12 cellular contexts compared by ENCODE assay signal in the genomic region with DNA sequence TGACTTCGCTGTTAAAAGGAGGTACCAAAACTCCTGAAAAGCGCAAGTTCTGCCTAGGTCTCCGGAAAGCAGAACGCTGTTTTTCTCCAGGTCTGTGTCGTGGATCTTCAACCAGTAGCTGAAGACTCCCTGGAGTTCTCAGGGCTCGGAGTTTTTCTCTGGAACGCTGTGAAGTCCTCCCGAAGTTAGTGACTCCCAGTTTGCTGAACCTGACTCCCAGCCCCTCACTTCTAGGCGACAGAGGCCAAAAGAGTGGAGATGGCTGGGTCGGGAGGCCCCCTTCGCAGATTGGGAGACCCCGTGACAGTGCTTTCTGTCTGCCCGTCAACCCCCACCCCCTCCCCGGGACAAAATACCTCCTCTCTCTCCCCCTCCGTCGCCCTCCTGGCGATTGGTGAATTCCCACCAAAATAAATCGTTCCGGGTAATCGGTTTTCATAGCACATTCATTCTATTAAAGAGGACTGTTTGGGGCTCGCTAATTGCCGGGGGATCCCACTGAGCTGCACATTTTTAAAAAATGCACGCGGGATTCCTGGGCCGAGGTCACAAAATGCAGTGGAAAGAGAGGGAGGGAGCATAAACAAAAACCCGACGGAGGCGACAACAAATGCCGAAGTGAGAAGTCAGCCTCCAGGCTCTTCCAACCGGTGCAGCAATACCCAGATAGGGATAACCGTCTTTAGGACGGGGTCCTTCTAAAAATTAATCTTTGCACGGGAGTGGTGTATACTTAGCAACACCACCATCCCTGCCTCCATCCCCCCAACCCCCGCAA. TPM values are rescaled to one million over a fixed set of nuclear protein-coding genes. Genes with fewer than 3 reads are reported as not detected.
A peak's percentile ranks its signal among the peaks of the same experiment; 100 is the strongest.
DNase-seq lines count a peak whose midpoint lies in the region; ATAC-seq and TF ChIP-seq lines count a peak whose summit lies in the region.
"Had no signal": no experiment of that assay in that cellular context is flagged by ENCODE, and none has a peak within 500 bp of the region (broad histone marks: within the 10 kb centered on the region; RNA-seq: fewer than 3 reads in every experiment).

No MANE protein-coding gene starts in this region.

- H3K4me3 ChIP-seq in hepatocyte (peak overlapping the region; percentile 24), spleen (no peak overlapping the region), upper lobe of left lung (no peak overlapping the region)

- H4K20me1 ChIP-seq in hepatocyte (ENCODE audit: insufficient read depth, poor library complexity, severe bottlenecking): peaks cover 2% of the 10 kb centered on the region

- no peak for TF ChIP-seq EP300 in upper lobe of left lung (IDR thresholded peaks at IDR 0.05)

- no peak overlapping the region for H3K4me3 Mint-ChIP-seq in activated naive CD4-positive, alpha-beta T cell treated with anti-CD3 and anti-CD28 coated beads, Interleukin-2, amount 10 ng/mL, durations not matched to agents 7 days and 5 days
- H3K4me3 Mint-ChIP-seq in T-cell: peak overlapping the region in 2 of 3 donors; percentile 21 to 77

- POLR2A ChIA-PET in T-cell (lab: Charles Lee): no interaction called here

- H3K9me3 Mint-ChIP-seq in activated naive CD4-positive, alpha-beta T cell treated with anti-CD3 and anti-CD28 coated beads, Interleukin-2, amount 10 ng/mL, durations not matched to agents 7 days and 5 days: peaks cover 2% of the 10 kb centered on the region
- no peaks in the 10 kb centered on the region for H3K9me3 Mint-ChIP-seq in T-cell

- no peaks in the 10 kb centered on the region for H3K9me2 ChIP-seq in hepatocyte (replicated peaks; ENCODE audit: insufficient read depth)

- H3K4me1 ChIP-seq in hepatocyte (ENCODE audit: insufficient read depth): peaks cover 31% of the 10 kb centered on the region
- H3K4me1 ChIP-seq in spleen: peaks cover 3 to 79% (median 42%) of the 10 kb centered on the region in 6 donors
- H3K4me1 ChIP-seq in upper lobe of left lung: peaks cover 35 to 64% (median 40%) of the 10 kb centered on the region in 4 donors

- H3K27me3 ChIP-seq in hepatocyte: peaks cover 73% of the 10 kb centered on the region
- peaks cover 3 to 100% (median 92%) of the 10 kb centered on the region in 7 donors for H3K27me3 ChIP-seq in spleen (replicated peaks in 1 of 7)
- H3K27me3 ChIP-seq in upper lobe of left lung: peaks cover 9 to 84% (median 53%) of the 10 kb centered on the region in 4 donors

- peak overlapping the region; percentile 87 for H3K4me2 ChIP-seq in hepatocyte

- CTCF ChIA-PET in activated naive CD4-positive, alpha-beta T cell treated with anti-CD3 and anti-CD28 coated beads, Interleukin-2, amount 10 ng/mL, durations not matched to agents 7 days and 5 days (lab: Charles Lee): interaction anchor here (1.3 kb wide), 1 partner anchor 367 kb away, joined by 3 read pairs; no protein-coding TSS in a partner anchor
- CTCF ChIA-PET in T-cell (lab: Charles Lee): interaction anchor here in 1 of 2 donors (0.7 kb wide), 1 partner anchor 272 kb away, joined by 5 read pairs; no protein-coding TSS in a partner anchor

- WGBS in hepatocyte (ENCODE audit: low lambda C conversion rate, missing lambda C conversion rate): 6% methylated on average over 34 of the region's 34 CpGs
- 6 to 11% (median 11%) methylated on average over 34 of the region's 34 CpGs for WGBS in spleen, 5 donors
- 6 to 10% methylated on average over 26 to 34 of the region's 34 CpGs for WGBS in upper lobe of left lung, 2 donors

- H3K36me3 ChIP-seq in hepatocyte (replicated peaks; ENCODE audit: insufficient read depth, low read depth): no peaks in the 10 kb centered on the region
- no peaks in the 10 kb centered on the region for H3K36me3 ChIP-seq in spleen
- no peaks in the 10 kb centered on the region for H3K36me3 ChIP-seq in upper lobe of left lung

- H3K27me3 Mint-ChIP-seq in activated naive CD4-positive, alpha-beta T cell treated with anti-CD3 and anti-CD28 coated beads, Interleukin-2, amount 10 ng/mL, durations not matched to agents 7 days and 5 days: peaks cover 91% of the 10 kb centered on the region
- H3K27me3 Mint-ChIP-seq in T-cell: peaks cover 52 to 80% of the 10 kb centered on the region in 2 donors

- H3K9me3 ChIP-seq in hepatocyte (ENCODE audit: low read depth) (no peaks in the 10 kb centered on the region), spleen (peaks cover 0 to 23% (median 0%) of the 10 kb centered on the region in 8 donors), upper lobe of left lung (no peaks in the 10 kb centered on the region)

- ATAC-seq in T-cell (replicated peaks in 1 of 4): no peak
- no peak for ATAC-seq in HG03139 (IDR thresholded peaks at IDR 0.05; ENCODE audit: unreplicated experiment)
- ATAC-seq in upper lobe of left lung (ENCODE audit: low FRiP score in 2 of 2): no peak

- peaks cover 8% of the 10 kb centered on the region for H3K79me2 ChIP-seq in hepatocyte

- H3K4me1 Mint-ChIP-seq in activated naive CD4-positive, alpha-beta T cell treated with anti-CD3 and anti-CD28 coated beads, Interleukin-2, amount 10 ng/mL, durations not matched to agents 7 days and 5 days: peaks cover 24% of the 10 kb centered on the region
- H3K4me1 Mint-ChIP-seq in T-cell: peaks cover 40 to 45% (median 44%) of the 10 kb centered on the region in 3 donors

- DNase-seq in activated naive CD4-positive, alpha-beta T cell treated with anti-CD3 and anti-CD28 coated beads, Interleukin-2, amount 10 ng/mL, durations not matched to agents 7 days and 5 days: no peak
- DNase-seq in activated naive CD4-positive, alpha-beta T cell (lab: John Stamatoyannopoulos, UW): no peak
- no peak for DNase-seq in T-cell
- no peak for DNase-seq in hepatocyte (ENCODE audit: low spot score)
- DNase-seq in spleen: peak; percentile 40
- DNase-seq in upper lobe of left lung: no peak
- DNase-seq in cortex of kidney (lab: John Stamatoyannopoulos, UW): no peak
- DNase-seq: activated CD4-positive, alpha-beta T cell treated with anti-CD3 and anti-CD28 coated beads, Interleukin-2, amount 50 U/mL, for 4 hours; anterior cingulate cortex; GDM1 had no signal

- no peak for TF ChIP-seq POLR2A in spleen (IDR thresholded peaks at IDR 0.05)
- TF ChIP-seq POLR2A in upper lobe of left lung (IDR thresholded peaks at IDR 0.05): no peak

- peak overlapping the region; percentile 77 for H3K27ac ChIP-seq in hepatocyte
- no peak overlapping the region for H3K27ac ChIP-seq in spleen
- H3K27ac ChIP-seq in upper lobe of left lung: no peak overlapping the region
- H3K27ac ChIP-seq: HL-60 had no signal

- intact Hi-C loops in spleen (cut with DNase I; ENCODE audit: low total_unique reads): no loop called here

- peaks cover 8% of the 10 kb centered on the region for H3K36me3 Mint-ChIP-seq in activated naive CD4-positive, alpha-beta T cell treated with anti-CD3 and anti-CD28 coated beads, Interleukin-2, amount 10 ng/mL, durations not matched to agents 7 days and 5 days
- H3K36me3 Mint-ChIP-seq in T-cell: no peaks in the 10 kb centered on the region

- peak overlapping the region; percentile 20 for H2AFZ ChIP-seq in hepatocyte

- no peak for TF ChIP-seq CTCF in hepatocyte (IDR thresholded peaks at IDR 0.05; ENCODE audit: poor library complexity)
- no peak for TF ChIP-seq CTCF in spleen (IDR thresholded peaks at IDR 0.05 in 8 of 11, conservative IDR thresholded peaks at IDR 0.05 in 3 of 11)
- no peak for TF ChIP-seq CTCF in upper lobe of left lung (IDR thresholded peaks at IDR 0.05)

- peak overlapping the region; percentile 70 for H3K27ac Mint-ChIP-seq in activated naive CD4-positive, alpha-beta T cell treated with anti-CD3 and anti-CD28 coated beads, Interleukin-2, amount 10 ng/mL, durations not matched to agents 7 days and 5 days
- no peak overlapping the region for H3K27ac Mint-ChIP-seq in T-cell

RNA-seq across cellular contexts. Expression of a gene that starts 4.0 kb away (rescaled TPM):
- total RNA-seq in T-cell: not detected
- 25.4 and 25.7 TPM in 2 replicates for total RNA-seq in hepatocyte
- polyA plus RNA-seq in hepatocyte: 22.9 and 30.4 TPM in 2 replicates
- 1 to 10 TPM; 2.8 to 6.8 (median 5.2) TPM for total RNA-seq in spleen
- polyA plus RNA-seq in spleen: 1 to 10 TPM; 1.1 to 2.6 (median 2.0) TPM
- total RNA-seq in upper lobe of left lung: 10 to 100 TPM in 1 of 6 donors, 1 to 10 TPM in 4, not detected in 1; 1.1 to 16.8 (median 1.8) TPM
